20 cellular contexts compared by ENCODE assay signal in genomic region chr3:47056705-47057104, GRCh38.
DNase-seq lines count a peak whose midpoint lies in the region; ATAC-seq, FAIRE-seq and TF ChIP-seq lines count a peak whose summit lies in the region.
"Had no signal": no experiment of that assay in that cellular context is flagged by ENCODE, and none has a peak within 500 bp of the region (broad histone marks: within the 10 kb centered on the region; RNA-seq: fewer than 3 reads in every experiment).

No MANE protein-coding gene starts in this region.

- no peak for TF ChIP-seq CTCF in GM12878 (IDR thresholded peaks at IDR 0.05 in 2 of 3, conservative IDR thresholded peaks at IDR 0.05 in 1 of 3; ENCODE audit: control insufficient read depth in 2 of 3, extremely low read depth in 1 of 3, insufficient read depth in 1 of 3, low read depth in 3 of 3, low read length in 3 of 3)
- TF ChIP-seq CTCF in neutrophil (IDR thresholded peaks at IDR 0.05): no peak
- TF ChIP-seq CTCF in nephron progenitor cell (IDR thresholded peaks at IDR 0.05): no peak

- H3K27me3 ChIP-seq in GM12878 (replicated peaks in 1 of 2; ENCODE audit: control insufficient read depth in 2 of 2, insufficient read depth in 2 of 2, low read length in 1 of 2) (no peaks in the 10 kb centered on the region), neutrophil (no peaks in the 10 kb centered on the region)
- H3K27me3 ChIP-seq: body of pancreas, heart right ventricle had no signal

- WGBS in GM12878 (ENCODE audit: insufficient coverage, insufficient replicate concordance, low lambda C conversion rate, missing lambda C conversion rate): 100% methylated on average over 3 of the region's 3 CpGs

- SMC1A ChIA-PET in GM12878 (lab: Charles Lee; ENCODE audit: uncharacterized antibody, unreplicated experiment): interaction anchor here (0.7 kb wide), 2 partner anchors 10 to 39 kb away, joined by 3 read pairs; no protein-coding TSS in a partner anchor

- POLR2A ChIA-PET in T-cell (lab: Charles Lee): no interaction called here
- POLR2A ChIA-PET in GM12878 (lab: Charles Lee): interaction anchor here (0.6 kb wide), 1 partner anchor 74 kb away, joined by 4 read pairs; no protein-coding TSS in a partner anchor

- FAIRE-seq in GM12878 (lab: Jason Lieb, UNC): no peak
- FAIRE-seq: colon, H54, TTC549, urothelium cell line had no signal

- H3K4me1 ChIP-seq in GM12878 (ENCODE audit: control insufficient read depth, insufficient read depth, low read length) (peaks cover 3% of the 10 kb centered on the region; the same call in 1 of the 2 replicates), neutrophil (ENCODE audit: control insufficient read depth in 1 of 2, insufficient read depth in 1 of 2, low read depth in 1 of 2, low read length in 1 of 2) (peaks cover 29 to 33% of the 10 kb centered on the region in 2 experiments)

- DNase-seq in T-helper 2 cell treated with Interferon-gamma antibody and Interleukin-4, amounts not matched to agents 5 μg/mL and 100 μg/mL, for 36 hours (ENCODE audit: low spot score): no peak
- no peak for DNase-seq in T-helper 2 cell
- DNase-seq in T-cell: no peak
- DNase-seq in GM12878 (ENCODE audit: low read depth, low spot score): no peak
- DNase-seq in H4 (ENCODE audit: low spot score): no peak
- no peak for DNase-seq in nephron progenitor cell
- DNase-seq in DMS79 treated with DMSO at 0.1 percent for 48 hours (lab: John Stamatoyannopoulos, UW): no peak
- DNase-seq: 8988T, body of pancreas, heart right ventricle, NCI-H1105 treated with DMSO at 0.1 percent for 48 hours, NCI-H2081 treated with DMSO at 0.1 percent for 48 hours, RPMI8226 had no signal

- H3K4me3 Mint-ChIP-seq in T-helper 2 cell treated with Interferon-gamma antibody and Interleukin-4, amounts not matched to agents 5 μg/mL and 100 μg/mL, for 36 hours: no peak overlapping the region
- H3K4me3 Mint-ChIP-seq in T-cell: peak overlapping the region in 2 of 3 donors; percentile 20 to 31
- no peak overlapping the region for H3K4me3 Mint-ChIP-seq in nephron progenitor cell
- H3K4me3 Mint-ChIP-seq: B cell had no signal

- peak in 2 of 4 experiments; percentile 7 to 12 for ATAC-seq in T-cell (replicated peaks in 1 of 4)
- peak; percentile 56 for ATAC-seq in GM12878
- ATAC-seq: body of pancreas, SK-N-SH treated with all-trans-retinoic acid at 6 μM for 48 hours had no signal

- no TSS peak for BruUV-seq in GM12878 (replicated peaks; lab: Mats Ljungman, UMichigan)

- H3K36me3 ChIP-seq in GM12878 (ENCODE audit: control insufficient read depth in 2 of 2, insufficient read depth in 2 of 2, low read length in 1 of 2): peaks cover 7 to 13% of the 10 kb centered on the region in 2 experiments
- H3K36me3 ChIP-seq in neutrophil: peaks cover 23% of the 10 kb centered on the region

- peaks cover 36% of the 10 kb centered on the region for H3K4me1 Mint-ChIP-seq in T-helper 2 cell treated with Interferon-gamma antibody and Interleukin-4, amounts not matched to agents 5 μg/mL and 100 μg/mL, for 36 hours (ENCODE audit: low read depth)
- peaks cover 44 to 54% (median 47%) of the 10 kb centered on the region in 3 donors for H3K4me1 Mint-ChIP-seq in T-cell
- no peaks in the 10 kb centered on the region for H3K4me1 Mint-ChIP-seq in nephron progenitor cell

- in situ Hi-C loops in GM12878 (cut with MboI): no loop called here

- no peak overlapping the region for H3K4me2 ChIP-seq in GM12878 (ENCODE audit: control insufficient read depth, insufficient read depth)

- H3K9ac ChIP-seq in GM12878 (ENCODE audit: control insufficient read depth, insufficient read depth, low read length): no peak overlapping the region

- H4K20me1 ChIP-seq in GM12878 (ENCODE audit: control insufficient read depth, insufficient read depth): no peaks in the 10 kb centered on the region

- no peak for TF ChIP-seq EP300 in GM12878 (IDR thresholded peaks at IDR 0.05; ENCODE audit: borderline replicate concordance in 1 of 2, control insufficient read depth in 1 of 2, low read depth in 2 of 2, low read length in 2 of 2)

- H2AFZ ChIP-seq in GM12878 (ENCODE audit: control insufficient read depth, low read depth, low read length): no peak overlapping the region

- peaks cover 3% of the 10 kb centered on the region for H3K79me2 ChIP-seq in GM12878 (ENCODE audit: control insufficient read depth, insufficient read depth, low read length)

- no peaks in the 10 kb centered on the region for H3K9me3 Mint-ChIP-seq in T-helper 2 cell treated with Interferon-gamma antibody and Interleukin-4, amounts not matched to agents 5 μg/mL and 100 μg/mL, for 36 hours
- no peaks in the 10 kb centered on the region for H3K9me3 Mint-ChIP-seq in T-cell
- no peaks in the 10 kb centered on the region for H3K9me3 Mint-ChIP-seq in nephron progenitor cell

- H3K27me3 Mint-ChIP-seq in T-helper 2 cell treated with Interferon-gamma antibody and Interleukin-4, amounts not matched to agents 5 μg/mL and 100 μg/mL, for 36 hours (ENCODE audit: low read depth): no peaks in the 10 kb centered on the region
- H3K27me3 Mint-ChIP-seq in T-cell (no peaks in the 10 kb centered on the region), nephron progenitor cell (ENCODE audit: low read depth, poor library complexity) (no peaks in the 10 kb centered on the region)
- H3K27me3 Mint-ChIP-seq: B cell had no signal

- no peak for TF ChIP-seq POLR2A in GM12878 (IDR thresholded peaks at IDR 0.05; ENCODE audit: low read depth, low read length)

- H3K4me3 ChIP-seq in GM12878 (no peak overlapping the region), neutrophil (ENCODE audit: low read depth in 1 of 2, low read length in 1 of 2) (peak overlapping the region in 1 of 2 experiments; percentile 38)
- H3K4me3 ChIP-seq: body of pancreas, heart right ventricle had no signal

- RAD21 ChIA-PET in GM12878 (lab: Charles Lee; ENCODE audit: unreplicated experiment): no interaction called here

- H3K36me3 Mint-ChIP-seq in T-helper 2 cell treated with Interferon-gamma antibody and Interleukin-4, amounts not matched to agents 5 μg/mL and 100 μg/mL, for 36 hours (ENCODE audit: low read depth): peaks cover 44% of the 10 kb centered on the region
- H3K36me3 Mint-ChIP-seq in T-cell (peaks cover 40% of the 10 kb centered on the region), nephron progenitor cell (ENCODE audit: low read depth) (peaks cover 52% of the 10 kb centered on the region)

- no peaks in the 10 kb centered on the region for H3K9me3 ChIP-seq in GM12878 (replicated peaks; ENCODE audit: control insufficient read depth, insufficient read depth, low read length)
- H3K9me3 ChIP-seq in neutrophil: no peaks in the 10 kb centered on the region
- H3K9me3 ChIP-seq: body of pancreas, heart right ventricle had no signal

- H3K27ac Mint-ChIP-seq in T-helper 2 cell treated with Interferon-gamma antibody and Interleukin-4, amounts not matched to agents 5 μg/mL and 100 μg/mL, for 36 hours: peak overlapping the region; percentile 71
- peak overlapping the region; percentile 87 to 93 for H3K27ac Mint-ChIP-seq in T-cell
- H3K27ac Mint-ChIP-seq in nephron progenitor cell: no peak overlapping the region
- H3K27ac Mint-ChIP-seq: B cell had no signal

- H3K27ac ChIP-seq in GM12878 (ENCODE audit: control insufficient read depth, insufficient read depth): no peak overlapping the region
- peak overlapping the region; percentile 87 for H3K27ac ChIP-seq in neutrophil
- H3K27ac ChIP-seq: body of pancreas had no signal

- CTCF ChIA-PET in T-cell (lab: Charles Lee): interaction anchor here in 1 of 2 donors (0.7 kb wide), 1 partner anchor 10 kb away, joined by 4 read pairs; no protein-coding TSS in a partner anchor
- CTCF ChIA-PET in GM12878 (lab: Yijun Ruan, JAX): no interaction called here

- no peak for TF ChIP-seq RAD21 in GM12878 (IDR thresholded peaks at IDR 0.05; ENCODE audit: insufficient read depth, low read depth, low read length)

- intact Hi-C loops in GM12878 (cut with micrococcal nuclease; ENCODE audit: unreplicated experiment): no loop called here

TF ChIP-seq in GM12878, 131 proteins besides CTCF, POLR2A, EP300 and RAD21:
- no peak for TF ChIP-seq HDAC6 (IDR thresholded peaks at IDR 0.05; ENCODE audit: unreplicated experiment)
TF ChIP-seq in GM12878: peak in this region for 0.

Comparison
In these comparisons a context has a peak if more than half of its experiments do, and no peak if none do; other contexts are left out.
1. H3K4me3 Mint-ChIP-seq: peak in T-cell (2 of 3); none in T-helper 2 cell treated with Interferon-gamma antibody and Interleukin-4, amounts not matched to agents 5 μg/mL and 100 μg/mL, for 36 hours (single experiment) and nephron progenitor cell (single experiment).